ENCODE assay signal across 1 cellular context in the genomic region with DNA sequence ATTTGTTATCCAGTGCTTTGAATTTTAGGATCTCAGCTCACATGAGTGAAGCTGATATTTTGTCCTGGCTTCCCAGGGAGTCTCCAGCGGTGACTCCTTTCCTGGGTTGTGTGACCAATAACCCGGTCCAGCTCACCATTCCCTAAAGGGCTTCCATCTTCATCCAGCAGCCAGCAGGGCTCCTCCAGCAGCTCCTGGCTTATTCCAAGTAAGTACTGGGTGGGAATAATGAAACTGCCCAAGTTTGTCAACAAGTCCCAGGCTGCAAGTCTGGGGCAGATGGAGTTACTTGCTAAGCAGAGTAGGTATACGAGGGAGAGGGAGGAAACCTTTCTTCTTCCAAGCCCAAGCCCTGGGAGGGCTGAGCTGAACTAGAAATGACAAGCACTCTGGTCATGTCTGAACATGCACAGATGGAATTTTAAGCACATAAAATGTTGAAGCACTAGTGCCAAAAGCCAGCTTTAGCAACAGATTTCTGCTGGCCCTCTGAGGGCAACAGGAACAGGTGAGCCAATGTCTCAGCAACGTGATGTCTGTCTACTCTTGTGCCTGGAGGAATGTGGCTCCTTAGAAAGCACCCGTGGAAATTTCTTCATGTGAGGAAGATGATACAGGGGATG.
TF ChIP-seq lines count a peak whose summit lies in the region.

No MANE protein-coding gene starts in this region.

TF ChIP-seq in H1, 55 proteins besides CTCF, POLR2A, EP300 and RAD21 (continued from another document):
- no peak for TF ChIP-seq CBX5 (IDR thresholded peaks at IDR 0.05; ENCODE audit: low read depth, low read length)
- TF ChIP-seq, protein P1, sequence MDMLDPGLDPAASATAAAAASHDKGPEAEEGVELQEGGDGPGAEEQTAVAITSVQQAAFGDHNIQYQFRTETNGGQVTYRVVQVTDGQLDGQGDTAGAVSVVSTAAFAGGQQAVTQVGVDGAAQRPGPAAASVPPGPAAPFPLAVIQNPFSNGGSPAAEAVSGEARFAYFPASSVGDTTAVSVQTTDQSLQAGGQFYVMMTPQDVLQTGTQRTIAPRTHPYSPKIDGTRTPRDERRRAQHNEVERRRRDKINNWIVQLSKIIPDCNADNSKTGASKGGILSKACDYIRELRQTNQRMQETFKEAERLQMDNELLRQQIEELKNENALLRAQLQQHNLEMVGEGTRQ (IDR thresholded peaks at IDR 0.05; ENCODE audit: low read length) = no peak
